ENCODE assay signal across 14 cellular contexts in genomic region chr2:108630567-108631405, GRCh38.
DNase-seq lines count a peak whose midpoint lies in the region; TF ChIP-seq lines count a peak whose summit lies in the region.
"Had no signal": no experiment of that assay in that cellular context is flagged by ENCODE, and none has a peak within 500 bp of the region (broad histone marks: within the 10 kb centered on the region; RNA-seq: fewer than 3 reads in every experiment).

No MANE protein-coding gene starts in this region.

- no peaks in the 10 kb centered on the region for H3K36me3 Mint-ChIP-seq in mesothelial cell of epicardium

- peak overlapping the region; percentile 47 for H3K27ac Mint-ChIP-seq in mesothelial cell of epicardium

- peaks cover 33% of the 10 kb centered on the region for H3K4me1 Mint-ChIP-seq in mesothelial cell of epicardium

- no peaks in the 10 kb centered on the region for H3K27me3 Mint-ChIP-seq in mesothelial cell of epicardium (ENCODE audit: low read depth)
- H3K27me3 Mint-ChIP-seq: central memory CD8-positive, alpha-beta T cell had no signal

- peaks cover 25 to 87% (median 61%) of the 10 kb centered on the region in 11 experiments; a peak in 20 of 22 replicates for H4K20me1 ChIP-seq in BLaER1 treated with 17β-estradiol and CSF1 and Interleukin-3, amounts not matched to agents 10 nM and 100 nM

- no peak for TF ChIP-seq CTCF in VCaP (conservative IDR thresholded peaks at IDR 0.05)
- no peak for TF ChIP-seq CTCF in mesothelial cell of epicardium (IDR thresholded peaks at IDR 0.05; ENCODE audit: unreplicated experiment)

- peaks cover 0 to 4% (median 0%) of the 10 kb centered on the region in 11 experiments; a peak in 3 of 22 replicates for H3K36me3 ChIP-seq in BLaER1 treated with 17β-estradiol and CSF1 and Interleukin-3, amounts not matched to agents 10 nM and 100 nM
- H3K36me3 ChIP-seq: heart right ventricle, MG63 had no signal

- H3K9ac ChIP-seq in BLaER1 treated with 17β-estradiol and CSF1 and Interleukin-3, amounts not matched to agents 10 nM and 100 nM: no peak overlapping the region

- H3K9me3 Mint-ChIP-seq in mesothelial cell of epicardium: no peaks in the 10 kb centered on the region
- H3K9me3 Mint-ChIP-seq: central memory CD8-positive, alpha-beta T cell had no signal

- H3K4me3 ChIP-seq in BLaER1 treated with 17β-estradiol and CSF1 and Interleukin-3, amounts not matched to agents 10 nM and 100 nM: no peak overlapping the region
- H3K4me3 ChIP-seq: heart right ventricle, MG63, SK-N-MC had no signal

- H3K27me3 ChIP-seq in BLaER1 treated with 17β-estradiol and CSF1 and Interleukin-3, amounts not matched to agents 10 nM and 100 nM: no peaks in the 10 kb centered on the region
- H3K27me3 ChIP-seq: heart right ventricle, MG63 had no signal

- peaks cover 19 to 77% (median 30%) of the 10 kb centered on the region in 10 experiments for H3K4me1 ChIP-seq in BLaER1 treated with 17β-estradiol and CSF1 and Interleukin-3, amounts not matched to agents 10 nM and 100 nM

- no peak overlapping the region for H3K4me3 Mint-ChIP-seq in mesothelial cell of epicardium
- H3K4me3 Mint-ChIP-seq: central memory CD8-positive, alpha-beta T cell had no signal

- peak overlapping the region; percentile 32 to 68 (median 52); a peak in 19 of 22 replicates for H3K4me2 ChIP-seq in BLaER1 treated with 17β-estradiol and CSF1 and Interleukin-3, amounts not matched to agents 10 nM and 100 nM

- peak; percentile 45 for DNase-seq in HCEC 1CT
- DNase-seq in mesothelial cell of epicardium (ENCODE audit: low spot score in 2 of 2, unreplicated experiment in 2 of 2): no peak
- no peak for DNase-seq in cerebellar nuclear complex (lab: John Stamatoyannopoulos, UW)
- DNase-seq in activated naive CD4-positive, alpha-beta T cell treated with Interleukin-2 at 50 U/mL for 16 hours: no peak
- DNase-seq in SK-N-DZ (ENCODE audit: low spot score): no peak
- DNase-seq: activated CD8-positive, alpha-beta memory T cell treated with anti-CD3 and anti-CD28 coated beads, Interleukin-2, amount 50 U/mL, for 4 hours; heart right ventricle; MG63; NCI-H2081 treated with DMSO at 0.1 percent for 48 hours had no signal

- no peaks in the 10 kb centered on the region; a peak in 1 of 22 replicates for H3K9me3 ChIP-seq in BLaER1 treated with 17β-estradiol and CSF1 and Interleukin-3, amounts not matched to agents 10 nM and 100 nM (replicated peaks in 1 of 11)
- H3K9me3 ChIP-seq: heart right ventricle, MG63 had no signal

- H3K27ac ChIP-seq in BLaER1 treated with 17β-estradiol and CSF1 and Interleukin-3, amounts not matched to agents 10 nM and 100 nM: no peak overlapping the region
- H3K27ac ChIP-seq in VCaP: peak overlapping the region; percentile 99
- H3K27ac ChIP-seq: epithelial cell of prostate, SK-N-MC had no signal
